ENCODE assay signal across 26 cellular contexts in genomic region chr15:36658905-36659304, GRCh38.
DNase-seq lines count a peak whose midpoint lies in the region; ATAC-seq and TF ChIP-seq lines count a peak whose summit lies in the region.
"Had no signal": no experiment of that assay in that cellular context is flagged by ENCODE, and none has a peak within 500 bp of the region (broad histone marks: within the 10 kb centered on the region; RNA-seq: fewer than 3 reads in every experiment).

No MANE protein-coding gene starts in this region.

- peaks cover 0 to 26% (median 3%) of the 10 kb centered on the region in 9 donors for H3K36me3 ChIP-seq in heart right ventricle
- H3K36me3 ChIP-seq in mucosa of descending colon (ENCODE audit: low read depth): no peaks in the 10 kb centered on the region
- H3K36me3 ChIP-seq: breast epithelium, gastroesophageal sphincter, neural progenitor cell, right atrium auricular region had no signal

- intact Hi-C loops in left ventricle myocardium superior (cut with micrococcal nuclease) (no loop called here), heart right ventricle (cut with DNase I) (loop anchor here in 2 of 10 donors (10.0 kb wide), 2 partner anchors 144 to 456 kb away; no protein-coding TSS in a partner anchor), mucosa of descending colon (cut with DNase I, micrococcal nuclease) (no loop called here), left colon (cut with DNase I, micrococcal nuclease) (no loop called here)

- H3K4me3 ChIP-seq in heart right ventricle (no peak overlapping the region), mucosa of descending colon (no peak overlapping the region)
- H3K4me3 ChIP-seq: breast epithelium, dorsolateral prefrontal cortex, gastroesophageal sphincter, hepatocyte, neural progenitor cell, right atrium auricular region had no signal

- peaks cover 0 to 7% (median 0%) of the 10 kb centered on the region in 11 donors for H3K9me3 ChIP-seq in heart right ventricle
- H3K9me3 ChIP-seq in mucosa of descending colon: no peaks in the 10 kb centered on the region
- H3K9me3 ChIP-seq: breast epithelium, gastroesophageal sphincter, right atrium auricular region had no signal

- no peaks in the 10 kb centered on the region for H3K27me3 ChIP-seq in heart right ventricle
- H3K27me3 ChIP-seq: breast epithelium, dorsolateral prefrontal cortex, gastroesophageal sphincter, hepatocyte, neural progenitor cell, right atrium auricular region had no signal

- WGBS in heart right ventricle, 2 donors: 46 to 69% methylated on average over 3 of the region's 3 CpGs

- ATAC-seq in left ventricle myocardium superior (peak; percentile 37), heart right ventricle (no peak), mucosa of descending colon (no peak), left colon (no peak)
- ATAC-seq: activated naive CD4-positive, alpha-beta T cell treated with anti-CD3 and anti-CD28 coated beads, Interleukin-2, amount 50 U/mL, for 72 hours; activated T-helper 17 cell treated with anti-CD3 and anti-CD28 coated beads, Interleukin-2, amount 50 U/mL, for 72 hours; gastroesophageal sphincter; stimulated activated naive CD8-positive, alpha-beta T cell treated with anti-CD3 and anti-CD28 coated beads, Interleukin-15, Interleukin-2, amounts not matched to agents 100 U/mL and 50 U/mL, for 24 hours had no signal

- H3K27ac ChIP-seq in heart right ventricle (no peak overlapping the region), VCaP (0 out of 2 replicates have a peak overlapping the region, but pooled peaks have one; percentile 2)
- H3K27ac ChIP-seq: breast epithelium, dorsolateral prefrontal cortex, gastroesophageal sphincter, hepatocyte, neural progenitor cell, right atrium auricular region had no signal

- H3K4me1 ChIP-seq in heart right ventricle: peaks cover 0 to 13% (median 0%) of the 10 kb centered on the region in 9 donors
- no peaks in the 10 kb centered on the region for H3K4me1 ChIP-seq in mucosa of descending colon (ENCODE audit: low read depth)
- H3K4me1 ChIP-seq: breast epithelium, neural progenitor cell, right atrium auricular region had no signal

- no peak for TF ChIP-seq CTCF in heart right ventricle (IDR thresholded peaks at IDR 0.05)
- TF ChIP-seq CTCF in VCaP (conservative IDR thresholded peaks at IDR 0.05): no peak
- TF ChIP-seq CTCF in mucosa of descending colon (IDR thresholded peaks at IDR 0.05): no peak

- DNase-seq in left ventricle myocardium superior (no peak), heart right ventricle (no peak), NCI-H2227 treated with DMSO at 0.1 percent for 48 hours (lab: John Stamatoyannopoulos, UW) (peak; percentile 31), mucosa of descending colon (no peak), DMS 273 treated with DMSO at 0.1 percent for 48 hours (lab: John Stamatoyannopoulos, UW) (no peak), left colon (no peak)
- no peak for DNase-seq in stimulated activated CD4-positive, alpha-beta T cell treated with anti-CD3 and anti-CD28 coated beads, Interleukin-4, amount 100 ng/mL, for 4 hours
- DNase-seq: activated CD4-positive, alpha-beta T cell treated with anti-CD3 and anti-CD28 coated beads for 48 hours; Calu3; DND-41; dorsolateral prefrontal cortex; GF-D8; GOT3; NCI-H510A treated with DMSO at 0.1 percent for 48 hours; SIG-M5; small intestine; stimulated activated naive CD8-positive, alpha-beta T cell treated with anti-CD3 and anti-CD28 coated beads, Interleukin-15, Interleukin-2, amounts not matched to agents 100 U/mL and 50 U/mL, for 24 hours; T1000 had no signal
